25 cellular contexts compared by ENCODE assay signal in genomic region chr10:70536196-70536920, GRCh38. TPM values are rescaled to one million over a fixed set of nuclear protein-coding genes. Genes with fewer than 3 reads are reported as not detected.
DNase-seq lines count a peak whose midpoint lies in the region; FAIRE-seq and TF ChIP-seq lines count a peak whose summit lies in the region.
"Had no signal": no experiment of that assay in that cellular context is flagged by ENCODE, and none has a peak within 500 bp of the region (broad histone marks: within the 10 kb centered on the region; RNA-seq: fewer than 3 reads in every experiment).

No MANE protein-coding gene starts in this region.

- H3K27ac Mint-ChIP-seq in MCF 10A (ENCODE audit: low read depth, unreplicated experiment): no peak overlapping the region
- peak overlapping the region; percentile 55 for H3K27ac Mint-ChIP-seq in astrocyte (ENCODE audit: unreplicated experiment)
- H3K27ac Mint-ChIP-seq in glutamatergic neuron (ENCODE audit: unreplicated experiment): peak overlapping the region; percentile 1
- H3K27ac Mint-ChIP-seq: activated naive CD8-positive, alpha-beta T cell treated with anti-CD3 and anti-CD28 coated beads, Interleukin-2, amount 50 U/mL, for 24 hours had no signal

- H3K4me1 ChIP-seq in breast epithelium: no peaks in the 10 kb centered on the region
- peaks cover 4% of the 10 kb centered on the region for H3K4me1 ChIP-seq in astrocyte (ENCODE audit: insufficient read depth, low read length)
- H3K4me1 ChIP-seq in tibial nerve: peaks cover 0 to 22% (median 0%) of the 10 kb centered on the region in 4 donors
- H3K4me1 ChIP-seq: suprapubic skin had no signal

- H3K27me3 Mint-ChIP-seq in MCF 10A (ENCODE audit: insufficient read depth, unreplicated experiment): peaks cover 26% of the 10 kb centered on the region
- H3K27me3 Mint-ChIP-seq in astrocyte (ENCODE audit: low read depth, unreplicated experiment): peaks cover 19% of the 10 kb centered on the region
- H3K27me3 Mint-ChIP-seq in glutamatergic neuron (ENCODE audit: unreplicated experiment): peaks cover 6% of the 10 kb centered on the region
- H3K27me3 Mint-ChIP-seq: activated naive CD8-positive, alpha-beta T cell treated with anti-CD3 and anti-CD28 coated beads, Interleukin-2, amount 50 U/mL, for 24 hours; memory B cell; naive thymus-derived CD8-positive, alpha-beta T cell had no signal

- H3K36me3 ChIP-seq in breast epithelium (no peaks in the 10 kb centered on the region), astrocyte (ENCODE audit: insufficient read depth, low read length) (no peaks in the 10 kb centered on the region), tibial nerve (peaks cover 0 to 15% (median 0%) of the 10 kb centered on the region in 3 donors)
- H3K36me3 ChIP-seq: cardiac muscle cell, suprapubic skin had no signal

- no peaks in the 10 kb centered on the region for H3K4me1 Mint-ChIP-seq in MCF 10A (ENCODE audit: insufficient read depth, unreplicated experiment)
- H3K4me1 Mint-ChIP-seq in astrocyte (ENCODE audit: low read depth, unreplicated experiment): peaks cover 10% of the 10 kb centered on the region
- H3K4me1 Mint-ChIP-seq in glutamatergic neuron (ENCODE audit: low read depth, unreplicated experiment): peaks cover 3% of the 10 kb centered on the region
- H3K4me1 Mint-ChIP-seq: activated naive CD8-positive, alpha-beta T cell treated with anti-CD3 and anti-CD28 coated beads, Interleukin-2, amount 50 U/mL, for 24 hours had no signal

- FAIRE-seq in astrocyte (lab: Jason Lieb, UNC): no peak
- FAIRE-seq: frontal cortex, TTC549 had no signal

- POLR2A ChIA-PET in MCF 10A (lab: Yijun Ruan, JAX): no interaction called here

- H3K9me3 ChIP-seq in breast epithelium (no peaks in the 10 kb centered on the region), astrocyte (ENCODE audit: insufficient read depth, low read depth, low read length) (no peaks in the 10 kb centered on the region), tibial nerve (no peaks in the 10 kb centered on the region)
- H3K9me3 ChIP-seq: sigmoid colon, suprapubic skin had no signal

- CTCF ChIA-PET in MCF 10A (lab: Yijun Ruan, JAX): interaction anchor here (0.6 to 10.3 kb wide), 10 partner anchors 10 to 344 kb away, joined by 3 to 98 read pairs (median 3); no protein-coding TSS in a partner anchor

- no peak overlapping the region for H2AFZ ChIP-seq in astrocyte (ENCODE audit: low read depth, low read length)

- H3K9ac ChIP-seq in astrocyte (ENCODE audit: low read length): no peak overlapping the region

- H3K79me2 ChIP-seq in astrocyte (ENCODE audit: insufficient read depth, low read length): no peaks in the 10 kb centered on the region

- H3K4me3 ChIP-seq in breast epithelium: no peak overlapping the region
- H3K4me3 ChIP-seq in astrocyte (ENCODE audit: insufficient read depth, low read depth, low read length): no peak overlapping the region
- no peak overlapping the region for H3K4me3 ChIP-seq in tibial nerve
- H3K4me3 ChIP-seq: cardiac muscle cell, sigmoid colon, suprapubic skin had no signal

- H3K27me3 ChIP-seq in breast epithelium (no peaks in the 10 kb centered on the region), astrocyte (ENCODE audit: insufficient read depth, low read length) (peaks cover 3% of the 10 kb centered on the region), tibial nerve (no peaks in the 10 kb centered on the region)
- H3K27me3 ChIP-seq: cardiac muscle cell, sigmoid colon, suprapubic skin had no signal

- no peak overlapping the region for H3K4me2 ChIP-seq in astrocyte (ENCODE audit: low read length)

- TF ChIP-seq CTCF in MCF 10A (IDR thresholded peaks at IDR 0.05; ENCODE audit: unreplicated experiment): peak; percentile 7
- no peak for TF ChIP-seq CTCF in breast epithelium (IDR thresholded peaks at IDR 0.05)
- TF ChIP-seq CTCF in astrocyte (IDR thresholded peaks at IDR 0.05; ENCODE audit: insufficient read depth, low read depth, low read length): no peak
- TF ChIP-seq CTCF in glutamatergic neuron (IDR thresholded peaks at IDR 0.05; ENCODE audit: partially characterized antibody, unreplicated experiment): no peak
- peak in 3 of 5 experiments; percentile 23 to 45 (median 27) for TF ChIP-seq CTCF in tibial nerve (IDR thresholded peaks at IDR 0.05)

- peaks cover 3% of the 10 kb centered on the region for H4K20me1 ChIP-seq in astrocyte (ENCODE audit: insufficient read depth, low read length)

- intact Hi-C loops in MCF 10A (cut with micrococcal nuclease): no loop called here
- intact Hi-C loops in breast epithelium (cut with DNase I; ENCODE audit: low total_unique reads): no loop called here

- no peaks in the 10 kb centered on the region for H3K9me3 Mint-ChIP-seq in MCF 10A (ENCODE audit: unreplicated experiment)
- H3K9me3 Mint-ChIP-seq in astrocyte (ENCODE audit: unreplicated experiment): peaks cover 2% of the 10 kb centered on the region
- no peaks in the 10 kb centered on the region for H3K9me3 Mint-ChIP-seq in glutamatergic neuron (ENCODE audit: unreplicated experiment)
- H3K9me3 Mint-ChIP-seq: activated naive CD8-positive, alpha-beta T cell treated with anti-CD3 and anti-CD28 coated beads, Interleukin-2, amount 50 U/mL, for 24 hours; memory B cell; naive thymus-derived CD8-positive, alpha-beta T cell had no signal

- H3K36me3 Mint-ChIP-seq in MCF 10A (ENCODE audit: insufficient read depth, unreplicated experiment) (no peaks in the 10 kb centered on the region), astrocyte (ENCODE audit: low read depth, unreplicated experiment) (no peaks in the 10 kb centered on the region), glutamatergic neuron (ENCODE audit: unreplicated experiment) (no peaks in the 10 kb centered on the region)
- H3K36me3 Mint-ChIP-seq: naive thymus-derived CD8-positive, alpha-beta T cell had no signal

- no peak overlapping the region for H3K27ac ChIP-seq in breast epithelium
- H3K27ac ChIP-seq in astrocyte (ENCODE audit: low read depth, low read length): no peak overlapping the region
- peak overlapping the region in 2 of 4 donors; percentile 17 to 46 for H3K27ac ChIP-seq in tibial nerve
- H3K27ac ChIP-seq: C4-2B, cardiac muscle cell, sigmoid colon, suprapubic skin had no signal

- no peak for TF ChIP-seq EP300 in tibial nerve (IDR thresholded peaks at IDR 0.05)

- TF ChIP-seq POLR2A in breast epithelium (IDR thresholded peaks at IDR 0.05) (no peak), tibial nerve (IDR thresholded peaks at IDR 0.05) (no peak)

- WGBS in tibial nerve, 2 donors: 51 to 60% methylated on average over 10 of the region's 10 CpGs

- DNase-seq in MCF 10A (ENCODE audit: unreplicated experiment) (no peak), breast epithelium (ENCODE audit: low spot score in 2 of 2) (no peak), astrocyte (ENCODE audit: low read depth) (no peak), glutamatergic neuron (no peak), tibial nerve (ENCODE audit: low spot score in 2 of 2) (no peak), NOMO-1 treated with DMSO at 0.1 percent for 48 hours (lab: John Stamatoyannopoulos, UW; ENCODE audit: unreplicated experiment) (no peak), DMS79 (lab: John Stamatoyannopoulos, UW) (no peak)
- DNase-seq in activated CD4-positive, alpha-beta T cell treated with anti-CD3 and anti-CD28 coated beads, Interleukin-2, amount 50 U/mL, for 48 hours: no peak
- DNase-seq: activated CD4-positive, alpha-beta T cell treated with anti-CD3 and anti-CD28 coated beads, Interleukin-2, amount 50 U/mL, for 1 hour; activated effector memory CD4-positive, alpha-beta T cell treated with Interleukin-2 at 50 U/mL for 16 hours; activated naive CD8-positive, alpha-beta T cell treated with anti-CD3 and anti-CD28 coated beads, Interleukin-2, amount 50 U/mL, for 24 hours; GDM1; kidney glomerular epithelial cell; naive thymus-derived CD8-positive, alpha-beta T cell; NCI-H1105; NCI-H2081; NCI-H526 treated with DMSO at 0.1 percent for 48 hours; SHP77 treated with DMSO at 0.1 percent for 48 hours; sigmoid colon had no signal

- H3K4me3 Mint-ChIP-seq in MCF 10A (ENCODE audit: unreplicated experiment) (no peak overlapping the region), astrocyte (ENCODE audit: unreplicated experiment) (no peak overlapping the region), glutamatergic neuron (ENCODE audit: unreplicated experiment) (no peak overlapping the region)
- H3K4me3 Mint-ChIP-seq: activated naive CD8-positive, alpha-beta T cell treated with anti-CD3 and anti-CD28 coated beads, Interleukin-2, amount 50 U/mL, for 24 hours; memory B cell; naive thymus-derived CD8-positive, alpha-beta T cell had no signal

- no TSS peak for BruUV-seq in MCF 10A (replicated peaks; lab: Mats Ljungman, UMichigan)

RNA-seq across cellular contexts. Expression of gene PALD1, which starts 57.8 kb away (rescaled TPM):
- 0.12 TPM in 1 of 2 replicates, not detected in the other for total RNA-seq in MCF 10A (2022)
- total RNA-seq in breast epithelium: 1 to 10 TPM; 1.9 to 7.5 (median 5.9) TPM
- total RNA-seq in astrocyte: 1.8 and 2.0 TPM in 2 replicates
- total RNA-seq in glutamatergic neuron (ENCODE audit: unreplicated experiment): 15.5 TPM
- 10 to 100 TPM in 2 of 4 donors, 1 to 10 TPM in 2; 5.4 to 10.9 (median 9.2) TPM for total RNA-seq in tibial nerve
- total RNA-seq: naive thymus-derived CD8-positive, alpha-beta T cell had no signal

Comparison
In these comparisons a context has a peak if more than half of its experiments do, and no peak if none do; other contexts are left out.
1. CTCF ChIP-seq: peak in MCF 10A (single experiment) and tibial nerve (3 of 5); none in breast epithelium (0 of 3), astrocyte (single experiment) and glutamatergic neuron (single experiment).